In the genomic region with DNA sequence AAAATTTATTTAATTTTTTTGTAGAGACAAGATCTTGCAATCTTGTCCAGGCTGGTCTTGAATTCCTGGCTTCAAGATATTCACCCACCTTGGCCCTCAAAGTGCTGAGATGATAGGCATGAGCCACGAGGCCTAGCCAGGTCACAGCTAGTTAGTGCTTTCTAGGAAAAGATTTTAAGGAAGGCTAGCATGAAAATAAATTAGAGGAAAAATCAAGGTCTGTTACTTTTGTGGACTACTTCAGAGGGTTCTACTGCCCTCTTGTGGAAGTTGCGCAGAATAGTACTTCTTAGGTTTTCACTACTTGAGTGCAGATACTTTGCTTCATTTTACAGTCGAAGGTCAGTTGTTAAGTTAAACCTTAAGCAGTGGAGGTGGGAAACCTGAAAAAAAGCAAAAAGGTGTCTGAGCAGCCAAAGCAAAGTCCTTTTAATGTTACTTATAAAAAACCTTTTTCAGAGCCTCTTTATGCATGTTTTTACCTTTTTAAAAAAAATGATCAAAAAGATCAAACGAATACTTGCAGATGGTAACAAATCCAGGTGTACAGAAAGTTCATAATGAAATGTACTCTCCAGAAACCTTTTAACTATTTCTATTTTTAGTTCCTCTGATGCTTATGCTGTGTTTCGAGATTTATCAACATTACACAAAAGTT, we compare ENCODE assay signal across 7 cellular contexts. TPM values are rescaled to one million over a fixed set of nuclear protein-coding genes. Genes with fewer than 3 reads are reported as not detected.
A peak's percentile ranks its signal among the peaks of the same experiment; 100 is the strongest.
DNase-seq lines count a peak whose midpoint lies in the region; ATAC-seq, FAIRE-seq and TF ChIP-seq lines count a peak whose summit lies in the region.
"Not testable (repeated sequence)": the region's sequence is repeated elsewhere in the genome, so short reads cannot be mapped to it uniquely, and the experiment has no call there.

No MANE protein-coding gene starts in this region.

- peak; percentile 37 for TF ChIP-seq RAD21 in HCT116 (IDR thresholded peaks at IDR 0.05; ENCODE audit: low read depth)

- H3K36me3 ChIP-seq in HCT116 (ENCODE audit: control insufficient read depth in 1 of 2, insufficient read depth in 2 of 2, low read length in 2 of 2); bronchial epithelial cell (ENCODE audit: control insufficient read depth, insufficient read depth, low read length): not testable (repeated sequence)

- intact Hi-C loops in HCT116 (cut with micrococcal nuclease): not testable (repeated sequence)

- H2AFZ ChIP-seq in HCT116 (ENCODE audit: low read depth, low read length, poor library complexity, severe bottlenecking): not testable (repeated sequence)

- not testable (repeated sequence) for H3K4me3 ChIP-seq in HCT116 (replicated peaks in 1 of 2; ENCODE audit: low read depth in 1 of 2, low read length in 2 of 2); bronchial epithelial cell (ENCODE audit: low read depth, low read length)

- not testable (repeated sequence) for H3K27ac ChIP-seq in HCT116 (ENCODE audit: low read depth, low read length)

- peaks cover 15% of the 10 kb centered on the region for H3K79me2 ChIP-seq in HCT116 (ENCODE audit: insufficient read depth, low read length)

- H3K27me3 ChIP-seq in HCT116 (ENCODE audit: insufficient read depth, low read length); bronchial epithelial cell (ENCODE audit: control insufficient read depth, insufficient read depth, low read length): not testable (repeated sequence)

- peaks cover 3 to 43% (median 17%) of the 10 kb centered on the region in 4 donors for H3K4me1 Mint-ChIP-seq in naive thymus-derived CD8-positive, alpha-beta T cell

- RAD21 ChIA-PET in HCT116 (lab: Charles Lee; ENCODE audit: low non-redundant PET in 1 of 2, low total read pairs in 2 of 2, uncharacterized antibody in 2 of 2, unreplicated experiment in 2 of 2): not testable (repeated sequence)

- CTCF ChIA-PET in HCT116 (lab: Charles Lee): not testable (repeated sequence)

- H3K9ac ChIP-seq in HCT116 (ENCODE audit: low read length): not testable (repeated sequence)

- peak; percentile 95 for FAIRE-seq in TTC549 (lab: Jason Lieb, UNC)
- not testable (repeated sequence) for FAIRE-seq in bronchial epithelial cell (lab: Jason Lieb, UNC)

- not testable (repeated sequence) for H3K9me3 ChIP-seq in HCT116 (ENCODE audit: control insufficient read depth in 1 of 2, insufficient read depth in 1 of 2, low read depth in 1 of 2, low read length in 2 of 2)

- not testable (repeated sequence) for H3K4me2 ChIP-seq in HCT116 (ENCODE audit: low read length)

- H4K20me1 ChIP-seq in HCT116 (ENCODE audit: insufficient read depth): not testable (repeated sequence)

- peak overlapping the region in 3 of 10 donors; percentile 7 to 72 (median 47) for H3K4me3 Mint-ChIP-seq in naive thymus-derived CD8-positive, alpha-beta T cell

- ATAC-seq in HCT116; naive thymus-derived CD8-positive, alpha-beta T cell: not testable (repeated sequence)

- TF ChIP-seq CTCF in HCT116 (IDR thresholded peaks at IDR 0.05 in 2 of 3, conservative IDR thresholded peaks at IDR 0.05 in 1 of 3; ENCODE audit: borderline replicate concordance in 1 of 3, insufficient read depth in 1 of 3, low read depth in 2 of 3, low read length in 2 of 3) (peak in 2 of 3 experiments; percentile 11 to 26; a peak in 1 of 6 replicates), bronchial epithelial cell (IDR thresholded peaks at IDR 0.05; ENCODE audit: insufficient read depth, low read length, severe bottlenecking) (peak; percentile 10)

- not testable (repeated sequence) for H3K4me1 ChIP-seq in HCT116 (ENCODE audit: control insufficient read depth in 1 of 2, insufficient read depth in 2 of 2, low read length in 2 of 2)

- H3K27ac Mint-ChIP-seq in naive thymus-derived CD8-positive, alpha-beta T cell: peak overlapping the region in 6 of 10 donors; percentile 44 to 90 (median 81)

- DNase-seq in DMS153 (lab: John Stamatoyannopoulos, UW) (peak; percentile 3), NCI-H2196 (lab: John Stamatoyannopoulos, UW; ENCODE audit: unreplicated experiment) (peak; percentile 27), bronchial epithelial cell (ENCODE audit: low read depth) (peak; percentile 8), glomerular visceral epithelial cell (ENCODE audit: extremely low spot score) (peak; percentile 22)
- not testable (repeated sequence) for DNase-seq in HCT116 (ENCODE audit: low read depth, low spot score)
- DNase-seq in naive thymus-derived CD8-positive, alpha-beta T cell: peak in 4 of 10 donors; percentile 12 to 49 (median 48)

- peaks cover 0 to 55% (median 5%) of the 10 kb centered on the region in 3 donors for H3K36me3 Mint-ChIP-seq in naive thymus-derived CD8-positive, alpha-beta T cell

- TF ChIP-seq POLR2A in HCT116 (IDR thresholded peaks at IDR 0.05; ENCODE audit: borderline replicate concordance, extremely low read depth, insufficient read depth, insufficient read length): not testable (repeated sequence)

- POLR2A ChIA-PET in HCT116 (lab: Charles Lee); naive thymus-derived CD8-positive, alpha-beta T cell (lab: Charles Lee): not testable (repeated sequence)

- BruUV-seq in HCT116 (replicated peaks; lab: Mats Ljungman, UMichigan): not testable (repeated sequence)

- not testable (repeated sequence) for H3K27me3 Mint-ChIP-seq in naive thymus-derived CD8-positive, alpha-beta T cell

- H3K9me3 Mint-ChIP-seq in naive thymus-derived CD8-positive, alpha-beta T cell: not testable (repeated sequence)

- H3K9me2 ChIP-seq in HCT116 (ENCODE audit: insufficient read depth): not testable (repeated sequence)

RNA-seq across cellular contexts. Expression of a gene that starts 4.1 kb away (rescaled TPM):
- 16.6 TPM for total RNA-seq in HCT116 (2021; ENCODE audit: unreplicated experiment)
- polyA plus RNA-seq in HCT116 (2012): 8.9 and 9.6 TPM in 2 replicates
- 23.8 and 28.4 TPM in 2 replicates for total RNA-seq in bronchial epithelial cell
- 10 to 100 TPM; 24.7 to 27.5 TPM for total RNA-seq in naive thymus-derived CD8-positive, alpha-beta T cell
- 10 to 100 TPM; 21.4 to 24.9 (median 22.3) TPM for polyA plus RNA-seq in naive thymus-derived CD8-positive, alpha-beta T cell

RNA-seq across cellular contexts. Expression of a gene that starts 5.3 kb away (rescaled TPM):
- 50.1 TPM for total RNA-seq in HCT116 (2021; ENCODE audit: unreplicated experiment)
- 37.4 and 41.0 TPM in 2 replicates for polyA plus RNA-seq in HCT116 (2012)
- 108 and 133 TPM in 2 replicates for total RNA-seq in bronchial epithelial cell
- 100 to 1,000 TPM in 1 of 2 experiments, 10 to 100 TPM in 1; 95.7 to 102 TPM for total RNA-seq in naive thymus-derived CD8-positive, alpha-beta T cell
- polyA plus RNA-seq in naive thymus-derived CD8-positive, alpha-beta T cell: 10 to 100 TPM; 65.1 to 82.1 (median 75.7) TPM
